Comparison of ENCODE assay signal across 10 cellular contexts in the genomic region with DNA sequence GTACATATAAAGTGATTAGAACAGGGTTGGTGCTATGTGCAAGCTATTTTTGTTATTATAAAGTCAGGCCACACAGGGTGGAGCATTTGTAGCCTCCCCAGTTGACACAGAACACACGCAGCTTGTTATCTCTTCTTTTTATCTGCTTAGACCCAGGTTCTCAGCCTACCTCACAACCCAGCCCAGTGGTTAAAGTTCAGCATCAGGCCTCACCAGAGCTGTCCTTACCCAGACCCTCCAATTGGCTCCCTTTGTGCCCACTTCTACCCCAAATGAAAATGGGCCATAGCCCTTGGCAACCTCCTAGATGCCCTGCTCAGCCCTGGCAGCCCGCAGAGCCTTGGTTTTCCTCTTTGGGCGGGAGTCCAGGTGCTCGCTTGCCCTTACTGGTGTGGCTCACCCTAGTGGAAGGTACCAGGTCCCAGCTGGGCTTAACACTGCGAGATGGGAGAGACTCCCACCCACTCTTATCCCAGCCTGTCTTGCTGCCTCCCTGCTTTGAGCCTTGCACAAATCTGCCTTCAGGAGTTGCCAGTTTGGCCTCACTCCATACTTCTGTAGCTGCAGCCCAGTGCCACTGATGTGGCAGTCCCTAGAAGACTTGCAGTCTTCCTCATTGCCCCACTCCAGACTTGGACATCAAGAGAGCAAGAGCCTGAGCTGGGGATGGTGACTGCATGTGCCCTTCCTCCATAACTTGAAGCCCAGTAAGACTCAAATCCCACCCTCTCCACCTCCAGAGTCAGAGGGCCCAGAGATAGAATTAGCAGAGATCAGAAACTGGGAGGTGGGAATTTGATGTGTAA. TPM values are rescaled to one million over a fixed set of nuclear protein-coding genes. Genes with fewer than 3 reads are reported as not detected.
DNase-seq lines count a peak whose midpoint lies in the region; ATAC-seq and TF ChIP-seq lines count a peak whose summit lies in the region.
"Had no signal": no experiment of that assay in that cellular context is flagged by ENCODE, and none has a peak within 500 bp of the region (broad histone marks: within the 10 kb centered on the region; RNA-seq: fewer than 3 reads in every experiment).

No MANE protein-coding gene starts in this region.

- no peak for TF ChIP-seq EP300 in neural cell (conservative IDR thresholded peaks at IDR 0.05; ENCODE audit: poor library complexity, severe bottlenecking)

- H3K79me2 ChIP-seq in neural cell (replicated peaks; ENCODE audit: insufficient read depth, low read length) = peaks cover 16% of the 10 kb centered on the region

- no peak for TF ChIP-seq RAD21 in neural cell (conservative IDR thresholded peaks at IDR 0.05)

- no peaks in the 10 kb centered on the region for H3K36me3 ChIP-seq in CD4-positive, CD25-positive, alpha-beta regulatory T cell (ENCODE audit: control insufficient read depth, insufficient read depth, low read length)
- H3K36me3 ChIP-seq in MG63 (peaks cover 20% of the 10 kb centered on the region), colonic mucosa (no peaks in the 10 kb centered on the region), neural cell (ENCODE audit: insufficient read depth, low read length) (no peaks in the 10 kb centered on the region)

- peak in 1 of 3 donors; percentile 44 for DNase-seq in CD4-positive, CD25-positive, alpha-beta regulatory T cell
- DNase-seq in MG63 (no peak), colonic mucosa (peak; percentile 35), putamen (ENCODE audit: low spot score) (no peak), activated gamma-delta T cell (lab: John Stamatoyannopoulos, UW) (no peak), NCI-H2107 treated with DMSO at 0.1 percent for 48 hours (lab: John Stamatoyannopoulos, UW; ENCODE audit: unreplicated experiment) (no peak)
- DNase-seq: foreskin keratinocyte, NCI-H446 had no signal

- no peaks in the 10 kb centered on the region for H3K27me3 ChIP-seq in CD4-positive, CD25-positive, alpha-beta regulatory T cell (ENCODE audit: control insufficient read depth, insufficient read depth, low read length)
- H3K27me3 ChIP-seq in MG63 (no peaks in the 10 kb centered on the region), colonic mucosa (no peaks in the 10 kb centered on the region), neural cell (ENCODE audit: insufficient read depth, low read depth, low read length) (no peaks in the 10 kb centered on the region)
- H3K27me3 ChIP-seq: foreskin keratinocyte had no signal

- no peaks in the 10 kb centered on the region for H3K27me3 Mint-ChIP-seq in CD4-positive, CD25-positive, alpha-beta regulatory T cell

- no peak for ATAC-seq in CD4-positive, CD25-positive, alpha-beta regulatory T cell (ENCODE audit: low read depth in 2 of 2)
- no peak for ATAC-seq in GM21723 (IDR thresholded peaks at IDR 0.05; ENCODE audit: unreplicated experiment)

- no peak overlapping the region for H2AFZ ChIP-seq in neural cell (ENCODE audit: low read depth, low read length)

- intact Hi-C loops in colonic mucosa (cut with DNase I) = no loop called here

- peak overlapping the region; percentile 87 to 97 (median 95) for H3K27ac Mint-ChIP-seq in CD4-positive, CD25-positive, alpha-beta regulatory T cell

- peak overlapping the region; percentile 51 for H3K4me2 ChIP-seq in neural cell (ENCODE audit: low read length)

- H3K4me1 ChIP-seq in CD4-positive, CD25-positive, alpha-beta regulatory T cell (ENCODE audit: control insufficient read depth, insufficient read depth, low read length, poor library complexity, severe bottlenecking) = peaks cover 53% of the 10 kb centered on the region
- peaks cover 8% of the 10 kb centered on the region for H3K4me1 ChIP-seq in colonic mucosa

- peak overlapping the region; percentile 84 for H3K27ac ChIP-seq in CD4-positive, CD25-positive, alpha-beta regulatory T cell (ENCODE audit: insufficient read depth, low read length, poor library complexity, severe bottlenecking)
- H3K27ac ChIP-seq in colonic mucosa = peak overlapping the region; percentile 74
- H3K27ac ChIP-seq in neural cell (ENCODE audit: low read length) = no peak overlapping the region
- H3K27ac ChIP-seq: foreskin keratinocyte had no signal

- H3K9me3 ChIP-seq in CD4-positive, CD25-positive, alpha-beta regulatory T cell (ENCODE audit: control insufficient read depth in 2 of 2, low read length in 2 of 2) = no peaks in the 10 kb centered on the region
- H3K9me3 ChIP-seq in MG63 (no peaks in the 10 kb centered on the region), colonic mucosa (no peaks in the 10 kb centered on the region), neural cell (ENCODE audit: low read length) (no peaks in the 10 kb centered on the region)

- no peaks in the 10 kb centered on the region for H4K20me1 ChIP-seq in neural cell (ENCODE audit: insufficient read depth)

- H3F3A ChIP-seq in neural cell (ENCODE audit: insufficient read depth, low read length, poor library complexity, severe bottlenecking) = no peaks in the 10 kb centered on the region

- no peaks in the 10 kb centered on the region for H3K9me2 ChIP-seq in neural cell (ENCODE audit: insufficient read depth, low read length)

- H3K36me3 Mint-ChIP-seq in CD4-positive, CD25-positive, alpha-beta regulatory T cell = peaks cover 8% of the 10 kb centered on the region

- H3K9ac ChIP-seq in colonic mucosa (ENCODE audit: low read depth in 2 of 2, low read length in 2 of 2) = peak overlapping the region in 1 of 2 donors; percentile 94
- no peak overlapping the region for H3K9ac ChIP-seq in neural cell (ENCODE audit: low read length)

- peaks cover 20 to 86% (median 56%) of the 10 kb centered on the region in 4 donors for H3K4me1 Mint-ChIP-seq in CD4-positive, CD25-positive, alpha-beta regulatory T cell

- peak overlapping the region; percentile 92 to 99 (median 98) for H3K4me3 Mint-ChIP-seq in CD4-positive, CD25-positive, alpha-beta regulatory T cell

- TF ChIP-seq CTCF in colonic mucosa (IDR thresholded peaks at IDR 0.05) (no peak), neural cell (IDR thresholded peaks at IDR 0.05; ENCODE audit: poor library complexity, severe bottlenecking) (no peak)

- peaks cover 0 to 1% (median 0%) of the 10 kb centered on the region in 7 donors for H3K9me3 Mint-ChIP-seq in CD4-positive, CD25-positive, alpha-beta regulatory T cell

- H3K4me3 ChIP-seq in CD4-positive, CD25-positive, alpha-beta regulatory T cell (ENCODE audit: low read depth, low read length) = peak overlapping the region; percentile 96
- H3K4me3 ChIP-seq in MG63 (peak overlapping the region; percentile 78), colonic mucosa (peak overlapping the region; percentile 99), neural cell (ENCODE audit: low read length) (peak overlapping the region; percentile 100)

RNA-seq across cellular contexts. Expression of a gene that starts 1.2 kb away (rescaled TPM):
- total RNA-seq in CD4-positive, CD25-positive, alpha-beta regulatory T cell = 59.7 TPM
- 10 to 100 TPM; 53.3 to 82.6 (median 67.1) TPM for polyA plus RNA-seq in CD4-positive, CD25-positive, alpha-beta regulatory T cell
- total RNA-seq in MG63 (2014; rRNA removed; shearing (Covaris generic); ENCODE audit: low replicate concordance) = 29.5 and 65.1 TPM in 2 replicates
- total RNA-seq in colonic mucosa = 10 to 100 TPM; 71.9 to 82.7 TPM
- 37.6 and 58.5 TPM in 2 replicates for polyA plus RNA-seq in neural cell
- 38.0 and 43.5 TPM in 2 replicates for polyA minus RNA-seq in neural cell

RNA-seq across cellular contexts. Expression of a gene that starts 4.2 kb away (rescaled TPM):
- 33.0 TPM for total RNA-seq in CD4-positive, CD25-positive, alpha-beta regulatory T cell
- 100 to 1,000 TPM in 1 of 4 donors, 10 to 100 TPM in 3; 68.2 to 109 (median 92.4) TPM for polyA plus RNA-seq in CD4-positive, CD25-positive, alpha-beta regulatory T cell
- total RNA-seq in MG63 (2014; rRNA removed; shearing (Covaris generic); ENCODE audit: low replicate concordance) = 1.1 TPM in 1 of 2 replicates, not detected in the other
- total RNA-seq in colonic mucosa = 100 to 1,000 TPM in 1 of 2 donors, 10 to 100 TPM in 1; 14.4 to 111 TPM
- 3.6 and 4.0 TPM in 2 replicates for polyA plus RNA-seq in neural cell
- polyA minus RNA-seq in neural cell = 1.7 and 3.5 TPM in 2 replicates

RNA-seq across cellular contexts. Expression of a gene that starts 20.1 kb away (rescaled TPM):
- total RNA-seq in CD4-positive, CD25-positive, alpha-beta regulatory T cell = 66.9 TPM
- 10 to 100 TPM; 29.5 to 35.0 (median 31.2) TPM for polyA plus RNA-seq in CD4-positive, CD25-positive, alpha-beta regulatory T cell
- total RNA-seq in MG63 (2014; rRNA removed; shearing (Covaris generic); ENCODE audit: low replicate concordance) = 20.8 and 36.4 TPM in 2 replicates
- 10 to 100 TPM; 31.4 to 39.8 TPM for total RNA-seq in colonic mucosa
- polyA plus RNA-seq in neural cell = 218 and 231 TPM in 2 replicates
- 72.8 and 73.2 TPM in 2 replicates for polyA minus RNA-seq in neural cell

RNA-seq across cellular contexts. Expression of a gene that starts 26.3 kb away (rescaled TPM):
- total RNA-seq in CD4-positive, CD25-positive, alpha-beta regulatory T cell = 37.7 TPM
- 1 to 10 TPM in 3 of 4 donors, under 1 TPM in 1; 0.84 to 2.2 (median 1.8) TPM for polyA plus RNA-seq in CD4-positive, CD25-positive, alpha-beta regulatory T cell
- 45.1 and 82.9 TPM in 2 replicates for total RNA-seq in MG63 (2014; rRNA removed; shearing (Covaris generic); ENCODE audit: low replicate concordance)
- 10 to 100 TPM; 25.6 to 81.8 TPM for total RNA-seq in colonic mucosa
- polyA plus RNA-seq in neural cell = 19.9 and 21.2 TPM in 2 replicates
- 10.7 and 10.8 TPM in 2 replicates for polyA minus RNA-seq in neural cell

RNA-seq across cellular contexts. Expression of a gene that starts 41.5 kb away (rescaled TPM):
- 15.2 TPM for total RNA-seq in CD4-positive, CD25-positive, alpha-beta regulatory T cell
- polyA plus RNA-seq in CD4-positive, CD25-positive, alpha-beta regulatory T cell = under 1 TPM in 3 of 4 donors, not detected in 1; 0.08 to 0.78 (median 0.10) TPM
- 0.79 and 1.3 TPM in 2 replicates for total RNA-seq in MG63 (2014; rRNA removed; shearing (Covaris generic); ENCODE audit: low replicate concordance)
- total RNA-seq in colonic mucosa = 10 to 100 TPM in 1 of 2 donors, 1 to 10 TPM in 1; 3.2 to 16.2 TPM
- polyA plus RNA-seq in neural cell = 45.7 and 47.5 TPM in 2 replicates
- polyA minus RNA-seq in neural cell = 25.8 and 27.6 TPM in 2 replicates
